ENCODE assay signal across 1 cellular context in genomic region chr16:57242650-57243049, GRCh38.
TF ChIP-seq lines count a peak whose summit lies in the region.

No MANE protein-coding gene starts in this region.

TF ChIP-seq in HepG2, 621 proteins besides CTCF, POLR2A, EP300 and RAD21:
- TF ChIP-seq ETS1 (CRISPR knock-in tag; IDR thresholded peaks at IDR 0.05) (no peak), PRPF4 (IDR thresholded peaks at IDR 0.05; ENCODE audit: low read depth, low read length, poor library complexity, severe bottlenecking) (no peak), E2F5 (CRISPR knock-in tag; conservative IDR thresholded peaks at IDR 0.05) (no peak), ZBTB7B (CRISPR knock-in tag; IDR thresholded peaks at IDR 0.05) (no peak), SMAD9 (CRISPR knock-in tag; IDR thresholded peaks at IDR 0.05) (no peak), ZHX2 (IDR thresholded peaks at IDR 0.05; ENCODE audit: low read depth) (no peak), ZHX2 (CRISPR knock-in tag; IDR thresholded peaks at IDR 0.05; ENCODE audit: borderline replicate concordance) (no peak), ZNF879 (CRISPR knock-in tag; IDR thresholded peaks at IDR 0.05) (no peak), ZSCAN31 (CRISPR knock-in tag; IDR thresholded peaks at IDR 0.05; ENCODE audit: low read depth) (0 out of 2 replicates have a peak, but pooled peaks have one; percentile 47), DNMT1 (CRISPR knock-in tag; IDR thresholded peaks at IDR 0.05) (no peak), ZNF615 (CRISPR knock-in tag; IDR thresholded peaks at IDR 0.05; ENCODE audit: borderline replicate concordance) (no peak), ZNF230 (CRISPR knock-in tag; IDR thresholded peaks at IDR 0.05) (no peak), SOX6 (IDR thresholded peaks at IDR 0.05) (no peak), SOX6 (CRISPR knock-in tag; IDR thresholded peaks at IDR 0.05) (no peak), POLR2G (IDR thresholded peaks at IDR 0.05; ENCODE audit: low read depth, low read length) (0 out of 2 replicates have a peak, but pooled peaks have one; percentile 46), HNF4G (IDR thresholded peaks at IDR 0.05; ENCODE audit: borderline replicate concordance, low read depth, low read length) (no peak), HNF4G (CRISPR knock-in tag; IDR thresholded peaks at IDR 0.05; ENCODE audit: borderline replicate concordance, low read depth) (no peak), RBFOX2 (IDR thresholded peaks at IDR 0.05; ENCODE audit: low read depth, low read length) (no peak), ZNF558 (CRISPR knock-in tag; IDR thresholded peaks at IDR 0.05; ENCODE audit: borderline replicate concordance) (peak; percentile 32; the same call in 1 of the 2 replicates), ZBTB39 (CRISPR knock-in tag; IDR thresholded peaks at IDR 0.05) (no peak), MAFK (conservative IDR thresholded peaks at IDR 0.05 in 1 of 2, IDR thresholded peaks at IDR 0.05 in 1 of 2; ENCODE audit: low read length in 2 of 2) (no peak), ATF7-NPFF (CRISPR knock-in tag; IDR thresholded peaks at IDR 0.05; ENCODE audit: low read depth) (no peak), ZFX (CRISPR knock-in tag; IDR thresholded peaks at IDR 0.05; ENCODE audit: low read depth) (no peak), ISX (CRISPR knock-in tag; conservative IDR thresholded peaks at IDR 0.05) (no peak), ZNF383 (CRISPR knock-in tag; IDR thresholded peaks at IDR 0.05; ENCODE audit: borderline replicate concordance) (no peak), RBM22 (optimal IDR thresholded peaks at IDR 0.05; ENCODE audit: low read length) (peak; percentile 83)
- TF ChIP-seq, protein P1, sequence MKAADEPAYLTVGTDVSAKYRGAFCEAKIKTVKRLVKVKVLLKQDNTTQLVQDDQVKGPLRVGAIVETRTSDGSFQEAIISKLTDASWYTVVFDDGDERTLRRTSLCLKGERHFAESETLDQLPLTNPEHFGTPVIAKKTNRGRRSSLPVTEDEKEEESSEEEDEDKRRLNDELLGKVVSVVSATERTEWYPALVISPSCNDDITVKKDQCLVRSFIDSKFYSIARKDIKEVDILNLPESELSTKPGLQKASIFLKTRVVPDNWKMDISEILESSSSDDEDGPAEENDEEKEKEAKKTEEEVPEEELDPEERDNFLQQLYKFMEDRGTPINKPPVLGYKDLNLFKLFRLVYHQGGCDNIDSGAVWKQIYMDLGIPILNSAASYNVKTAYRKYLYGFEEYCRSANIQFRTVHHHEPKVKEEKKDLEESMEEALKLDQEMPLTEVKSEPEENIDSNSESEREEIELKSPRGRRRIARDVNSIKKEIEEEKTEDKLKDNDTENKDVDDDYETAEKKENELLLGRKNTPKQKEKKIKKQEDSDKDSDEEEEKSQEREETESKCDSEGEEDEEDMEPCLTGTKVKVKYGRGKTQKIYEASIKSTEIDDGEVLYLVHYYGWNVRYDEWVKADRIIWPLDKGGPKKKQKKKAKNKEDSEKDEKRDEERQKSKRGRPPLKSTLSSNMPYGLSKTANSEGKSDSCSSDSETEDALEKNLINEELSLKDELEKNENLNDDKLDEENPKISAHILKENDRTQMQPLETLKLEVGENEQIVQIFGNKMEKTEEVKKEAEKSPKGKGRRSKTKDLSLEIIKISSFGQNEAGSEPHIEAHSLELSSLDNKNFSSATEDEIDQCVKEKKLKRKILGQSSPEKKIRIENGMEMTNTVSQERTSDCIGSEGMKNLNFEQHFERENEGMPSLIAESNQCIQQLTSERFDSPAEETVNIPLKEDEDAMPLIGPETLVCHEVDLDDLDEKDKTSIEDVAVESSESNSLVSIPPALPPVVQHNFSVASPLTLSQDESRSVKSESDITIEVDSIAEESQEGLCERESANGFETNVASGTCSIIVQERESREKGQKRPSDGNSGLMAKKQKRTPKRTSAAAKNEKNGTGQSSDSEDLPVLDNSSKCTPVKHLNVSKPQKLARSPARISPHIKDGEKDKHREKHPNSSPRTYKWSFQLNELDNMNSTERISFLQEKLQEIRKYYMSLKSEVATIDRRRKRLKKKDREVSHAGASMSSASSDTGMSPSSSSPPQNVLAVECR (CRISPR knock-in tag; IDR thresholded peaks at IDR 0.05; ENCODE audit: borderline replicate concordance) = no peak
